ENCODE assay signal across 29 cellular contexts in the genomic region with DNA sequence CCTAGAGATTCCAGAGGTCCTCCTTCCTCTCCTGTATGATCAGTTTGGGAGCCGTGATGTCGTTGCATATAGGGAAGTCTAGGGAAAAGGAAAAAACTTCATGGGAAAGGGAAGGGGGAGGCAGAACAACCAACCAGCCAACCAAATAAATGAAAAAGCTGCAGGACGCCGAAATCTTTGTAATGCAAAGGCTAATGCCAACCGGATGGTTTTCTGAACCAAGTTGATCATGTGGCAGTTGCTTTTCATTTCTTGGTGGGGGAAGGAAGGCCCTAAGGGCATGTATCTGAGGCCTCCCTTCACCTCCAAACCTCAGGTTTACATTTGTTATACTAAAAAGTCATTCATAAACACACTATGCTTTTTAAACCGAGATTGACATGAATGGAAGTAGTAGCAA.
DNase-seq lines count a peak whose midpoint lies in the region; ATAC-seq, FAIRE-seq and TF ChIP-seq lines count a peak whose summit lies in the region.
"Had no signal": no experiment of that assay in that cellular context is flagged by ENCODE, and none has a peak within 500 bp of the region (broad histone marks: within the 10 kb centered on the region; RNA-seq: fewer than 3 reads in every experiment).

No MANE protein-coding gene starts in this region.

- H4K20me1 ChIP-seq in keratinocyte (ENCODE audit: control insufficient read depth, extremely low read depth, insufficient read depth, low read length), result no peaks in the 10 kb centered on the region

- ATAC-seq in body of pancreas, result no peak
- ATAC-seq: activated CD8-positive, alpha-beta memory T cell treated with anti-CD3 and anti-CD28 coated beads, Interleukin-2, amount 10 ng/mL, durations not matched to agents 7 days and 5 days; effector memory CD8-positive, alpha-beta T cell; esophagus mucosa; HCT116; heart left ventricle had no signal

- TF ChIP-seq CTCF in body of pancreas (IDR thresholded peaks at IDR 0.05) (no peak), keratinocyte (optimal IDR thresholded peaks at IDR 0.05 in 1 of 3, IDR thresholded peaks at IDR 0.05 in 1 of 3, conservative IDR thresholded peaks at IDR 0.05 in 1 of 3; ENCODE audit: extremely low read depth in 1 of 3, insufficient read depth in 2 of 3, low read length in 3 of 3) (no peak), stomach (IDR thresholded peaks at IDR 0.05) (no peak)

- H3K9me1 ChIP-seq in keratinocyte (ENCODE audit: control insufficient read depth, extremely low read depth, insufficient read depth, low read length), result no peaks in the 10 kb centered on the region

- dilution Hi-C loops in keratinocyte (cut with MboI; ENCODE audit: extremely low pct_ligation_motif_present, low sequenced_read_pairs), result no loop called here

- 16% methylated on average over 4 of the region's 6 CpGs for WGBS in HUES64
- WGBS in body of pancreas, 2 donors, result 94 to 95% methylated on average over 6 of the region's 6 CpGs
- 88 to 97% (median 97%) methylated on average over 6 of the region's 6 CpGs for WGBS in stomach, 5 donors

- no peak for FAIRE-seq in keratinocyte (lab: Jason Lieb, UNC)
- FAIRE-seq: D721Med, GM12891, urothelium cell line had no signal

- H3K9me3 ChIP-seq in HUES64 (ENCODE audit: insufficient read depth, low read depth, low read length), result no peaks in the 10 kb centered on the region
- no peaks in the 10 kb centered on the region for H3K9me3 ChIP-seq in body of pancreas
- no peaks in the 10 kb centered on the region for H3K9me3 ChIP-seq in keratinocyte (ENCODE audit: control insufficient read depth, low read depth, low read length)
- no peaks in the 10 kb centered on the region for H3K9me3 ChIP-seq in stomach
- H3K9me3 ChIP-seq: heart left ventricle, thoracic aorta had no signal

- H3K79me2 ChIP-seq in keratinocyte (ENCODE audit: control insufficient read depth, insufficient read depth, low read length), result peaks cover 43% of the 10 kb centered on the region

- TF ChIP-seq POLR2A in body of pancreas (IDR thresholded peaks at IDR 0.05) (no peak), stomach (IDR thresholded peaks at IDR 0.05) (no peak)

- no peak for TF ChIP-seq EP300 in stomach (IDR thresholded peaks at IDR 0.05)

- DNase-seq in ELF-1 (ENCODE audit: low read depth, low spot score) (peak; percentile 57), body of pancreas (no peak), keratinocyte (ENCODE audit: low read depth, low spot score) (no peak), NCI-H1436 treated with DMSO at 0.1 percent for 48 hours (lab: John Stamatoyannopoulos, UW) (no peak), stomach (no peak), SW 1271 (lab: John Stamatoyannopoulos, UW) (no peak)
- DNase-seq in activated CD8-positive, alpha-beta memory T cell treated with anti-CD3 and anti-CD28 coated beads, Interleukin-2, amount 50 U/mL, for 4 hours, result no peak
- DNase-seq: activated B cell treated with CpG ODN at 0.5 μM for 24 hours; activated CD8-positive, alpha-beta memory T cell treated with anti-CD3 and anti-CD28 coated beads, Interleukin-2, amount 10 ng/mL, durations not matched to agents 7 days and 5 days; activated naive CD4-positive, alpha-beta T cell treated with anti-CD3 and anti-CD28 coated beads, Interleukin-2, amount 10 ng/mL, durations not matched to agents 7 days and 5 days; CD4-positive, alpha-beta T cell; effector memory CD8-positive, alpha-beta T cell; foreskin fibroblast; heart left ventricle; KBM-7; MM.1S; NCI-H2081 treated with DMSO at 0.1 percent for 48 hours; NCI-H774; nucleus accumbens; stimulated activated naive CD4-positive, alpha-beta T cell treated with Interleukin-2 at 50 U/mL for 16 hours had no signal

- H3K4me1 ChIP-seq in HUES64 (ENCODE audit: insufficient read depth, low read length), result peaks cover 65% of the 10 kb centered on the region
- peaks cover 62% of the 10 kb centered on the region for H3K4me1 ChIP-seq in body of pancreas
- peaks cover 40% of the 10 kb centered on the region for H3K4me1 ChIP-seq in keratinocyte (ENCODE audit: control insufficient read depth, extremely low read depth, insufficient read depth, low read length)
- peaks cover 20 to 73% (median 38%) of the 10 kb centered on the region in 4 donors for H3K4me1 ChIP-seq in stomach

- H3K4me3 ChIP-seq in HUES64 (ENCODE audit: low read length) (peak overlapping the region; percentile 19), body of pancreas (no peak overlapping the region), keratinocyte (ENCODE audit: control insufficient read depth in 2 of 3, extremely low read depth in 1 of 3, insufficient read depth in 2 of 3, low read depth in 1 of 3, low read length in 3 of 3) (no peak overlapping the region), stomach (no peak overlapping the region)
- H3K4me3 ChIP-seq: cardiac muscle cell, coronary artery, heart left ventricle, thoracic aorta had no signal

- no peak overlapping the region for H3K4me2 ChIP-seq in keratinocyte (ENCODE audit: control insufficient read depth, extremely low read depth, insufficient read depth, low read depth, low read length)

- H3K27me3 ChIP-seq in HUES64 (ENCODE audit: insufficient read depth, low read length) (no peaks in the 10 kb centered on the region), body of pancreas (no peaks in the 10 kb centered on the region), keratinocyte (ENCODE audit: control insufficient read depth, extremely low read depth, insufficient read depth, low read length) (no peaks in the 10 kb centered on the region), stomach (no peaks in the 10 kb centered on the region)
- H3K27me3 ChIP-seq: cardiac muscle cell, heart left ventricle had no signal

- H3K27ac ChIP-seq in HUES64 (ENCODE audit: low read depth, low read length) (peak overlapping the region; percentile 83), body of pancreas (peak overlapping the region in 3 of 4 donors; percentile 15 to 47 (median 33)), keratinocyte (ENCODE audit: control insufficient read depth, insufficient read depth, low read length) (peak overlapping the region; percentile 30), stomach (no peak overlapping the region)
- H3K27ac ChIP-seq: cardiac muscle cell, coronary artery, heart left ventricle, thoracic aorta had no signal

- no peak overlapping the region for H2AFZ ChIP-seq in keratinocyte (ENCODE audit: control insufficient read depth, low read length)

- intact Hi-C loops in body of pancreas (cut with DNase I), result no loop called here
- intact Hi-C loops in stomach (cut with DNase I; ENCODE audit: low total_unique reads), result no loop called here

- H3K36me3 ChIP-seq in HUES64 (ENCODE audit: insufficient read depth, low read length) (no peaks in the 10 kb centered on the region), body of pancreas (replicated peaks in 1 of 2; ENCODE audit: insufficient read depth in 1 of 2, low read depth in 2 of 2) (no peaks in the 10 kb centered on the region), keratinocyte (ENCODE audit: control insufficient read depth in 2 of 2, extremely low read depth in 1 of 2, insufficient read depth in 2 of 2, low read length in 2 of 2) (no peaks in the 10 kb centered on the region), stomach (no peaks in the 10 kb centered on the region)
- H3K36me3 ChIP-seq: cardiac muscle cell, heart left ventricle, thoracic aorta had no signal

- H3K9ac ChIP-seq in HUES64 (ENCODE audit: low read depth, low read length) (peak overlapping the region; percentile 9; the same call in 1 of the 2 replicates), keratinocyte (ENCODE audit: control insufficient read depth, extremely low read depth, insufficient read depth, low read length) (no peak overlapping the region)

Comparison
In these comparisons a context has a peak if more than half of its experiments do, and no peak if none do; other contexts are left out.
1. H3K27ac ChIP-seq: peak in HUES64 (single experiment), body of pancreas (3 of 4) and keratinocyte (single experiment); none in stomach (0 of 5).